22 cellular contexts compared by ENCODE assay signal in the genomic region with DNA sequence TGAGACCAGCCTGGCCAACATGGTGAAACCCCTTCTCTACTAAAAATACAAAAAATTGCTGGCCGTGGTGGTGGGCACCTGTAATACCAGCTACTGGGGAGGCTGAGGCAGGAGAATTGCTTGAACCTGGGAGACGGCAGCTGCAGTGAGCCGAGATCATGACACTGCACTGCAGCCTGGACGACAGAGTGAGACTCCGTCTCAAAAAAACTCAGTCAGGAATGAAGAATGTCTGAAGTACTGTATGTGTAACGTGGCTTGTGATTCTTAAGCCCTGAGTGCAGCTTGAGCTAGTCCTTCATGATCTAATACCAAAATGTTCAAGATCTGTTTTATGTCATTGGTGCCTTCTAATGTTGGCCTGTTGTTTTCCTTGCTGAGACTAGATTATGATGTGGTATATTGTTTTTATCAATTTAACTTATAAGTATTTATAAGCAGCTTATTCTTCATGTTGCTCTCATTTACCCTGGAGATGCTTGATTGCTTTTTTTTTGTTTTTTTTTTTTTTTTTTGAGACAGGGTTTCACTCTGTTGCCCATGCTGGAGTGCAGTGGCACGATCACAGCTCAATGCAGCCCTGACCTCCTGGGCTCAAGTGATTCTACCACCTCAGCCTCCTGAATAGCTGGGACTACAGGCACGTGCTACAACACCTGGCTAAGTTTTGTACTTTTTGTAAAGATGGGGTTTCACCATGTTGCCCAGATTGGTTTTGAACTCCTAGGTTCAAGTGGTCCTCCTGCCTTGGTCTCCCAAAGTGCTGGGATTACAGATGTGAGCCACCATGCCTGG. TPM values are rescaled to one million over a fixed set of nuclear protein-coding genes. Genes with fewer than 3 reads are reported as not detected.
"Had no signal": no experiment of that assay in that cellular context is flagged by ENCODE, and none has a peak within 500 bp of the region (broad histone marks: within the 10 kb centered on the region; RNA-seq: fewer than 3 reads in every experiment).

No MANE protein-coding gene starts in this region.

RNA-seq across cellular contexts. Expression of a gene that starts 25.4 kb away (rescaled TPM):
- total RNA-seq: activated CD4-positive, alpha-beta memory T cell treated with anti-CD3 and anti-CD28 coated beads for 36 hours; activated CD8-positive, alpha-beta memory T cell treated with anti-CD3 and anti-CD28 coated beads for 36 hours; activated CD8-positive, alpha-beta memory T cell treated with anti-CD3 and anti-CD28 coated beads, Interleukin-2, amount 10 ng/mL, durations not matched to agents 7 days and 5 days; activated CD8-positive, alpha-beta T cell treated with anti-CD3 and anti-CD28 coated beads, Interleukin-2, amount 10 ng/mL, durations not matched to agents 7 days and 5 days; activated naive CD4-positive, alpha-beta T cell treated with anti-CD3 and anti-CD28 coated beads for 36 hours; activated naive CD8-positive, alpha-beta T cell treated with anti-CD3 and anti-CD28 coated beads for 36 hours; activated T-helper 1 cell treated with anti-CD3 and anti-CD28 coated beads, Interleukin-12 subunit alpha, Interleukin-12 subunit beta, Interleukin-2, Interleukin-4 antibody, amounts not matched to agents 30 ng/mL and 10 ng/mL and 1 ng/mL, durations not matched to agents 14 hours and 24 hours and 36 hours; activated T-helper 2 cell treated with anti-CD3 and anti-CD28 coated beads, Interferon-gamma antibody, Interleukin-2, Interleukin-4, amounts not matched to agents 10 μg/mL and 5 μg/mL and 100 μg/mL, durations not matched to agents 14 hours and 24 hours and 36 hours; adrenal gland; aorta; body of pancreas; chondrocyte; dermis microvascular lymphatic vessel endothelial cell; endothelial cell of umbilical vein; esophagus squamous epithelium; fibroblast of lung; fibroblast of villous mesenchyme; gastroesophageal sphincter; glomerular endothelial cell; heart right ventricle; T-helper 2 cell treated with Interferon-gamma antibody and Interleukin-4, amounts not matched to agents 100 ng/mL and 5 ng/mL, for 36 hours; WTC11 had no signal
- polyA plus RNA-seq: adrenal gland, endothelial cell of umbilical vein, fibroblast of lung had no signal
